In the genomic region with DNA sequence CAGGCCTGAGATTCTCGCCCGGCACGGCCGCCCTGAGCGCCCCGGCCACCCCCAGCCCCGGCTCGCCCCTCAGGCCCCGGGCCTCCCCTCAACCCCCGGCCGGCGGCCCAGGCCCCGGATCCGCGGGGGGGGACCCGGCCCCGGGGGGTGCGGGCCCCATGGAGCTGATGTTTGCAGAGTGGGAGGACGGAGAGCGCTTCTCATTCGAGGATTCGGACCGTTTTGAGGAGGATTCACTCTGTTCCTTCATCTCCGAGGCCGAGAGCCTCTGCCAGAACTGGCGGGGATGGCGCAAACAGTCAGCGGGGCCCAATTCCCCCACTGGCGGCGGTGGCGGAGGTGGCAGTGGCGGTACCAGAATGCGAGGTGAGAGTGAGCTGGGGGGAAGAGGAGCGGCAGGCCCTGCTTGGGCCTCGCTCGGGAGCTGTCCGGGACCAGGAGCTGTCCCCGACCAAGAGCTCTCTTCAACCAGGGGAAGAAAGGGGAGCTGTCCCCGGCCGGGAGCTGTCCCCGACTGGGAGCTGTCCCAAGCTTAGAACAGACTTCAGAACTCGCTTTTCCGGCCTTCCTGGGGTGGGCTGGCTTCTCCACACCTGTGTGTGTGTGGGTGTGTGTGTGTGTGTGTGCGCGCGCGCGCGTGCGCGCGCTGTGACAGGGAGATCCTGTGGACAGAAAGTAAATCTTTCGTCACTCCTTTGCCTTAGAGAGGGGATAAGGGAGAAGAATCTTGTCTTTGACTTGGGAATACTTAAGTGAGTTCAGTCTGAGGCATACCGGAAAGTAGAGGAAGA, we compare ENCODE assay signal across 8 cellular contexts. TPM values are rescaled to one million over a fixed set of nuclear protein-coding genes. Genes with fewer than 3 reads are reported as not detected.
A peak's percentile ranks its signal among the peaks of the same experiment; 100 is the strongest.
DNase-seq lines count a peak whose midpoint lies in the region; ATAC-seq, FAIRE-seq and TF ChIP-seq lines count a peak whose summit lies in the region.

No MANE protein-coding gene starts in this region.

- no peaks in the 10 kb centered on the region for H3K9me3 Mint-ChIP-seq in activated CD4-positive, alpha-beta memory T cell treated with anti-CD3 and anti-CD28 coated beads, Interleukin-2, amount 10 ng/mL, durations not matched to agents 7 days and 5 days
- no peaks in the 10 kb centered on the region for H3K9me3 Mint-ChIP-seq in naive B cell

- DNase-seq in COLO668 (lab: John Stamatoyannopoulos, UW; ENCODE audit: unreplicated experiment) (peak; percentile 29), KBM-7 (peak; percentile 55), epithelial cell of esophagus (ENCODE audit: low read depth) (peak; percentile 73), naive B cell (no peak), urothelium cell line (ENCODE audit: low spot score) (peak; percentile 32)
- peak; percentile 59 for DNase-seq in activated CD4-positive, alpha-beta memory T cell treated with anti-CD3 and anti-CD28 coated beads, Interleukin-2, amount 10 ng/mL, durations not matched to agents 7 days and 5 days

- POLR2A ChIA-PET in activated CD4-positive, alpha-beta memory T cell treated with anti-CD3 and anti-CD28 coated beads, Interleukin-2, amount 10 ng/mL, durations not matched to agents 7 days and 5 days (lab: Charles Lee): interaction anchor here (0.9 to 6.3 kb wide), 14 partner anchors 8 to 291 kb away, joined by 3 to 73 read pairs (median 7); a partner anchor contains a TSS

- H3K27me3 Mint-ChIP-seq in activated CD4-positive, alpha-beta memory T cell treated with anti-CD3 and anti-CD28 coated beads, Interleukin-2, amount 10 ng/mL, durations not matched to agents 7 days and 5 days: no peaks in the 10 kb centered on the region
- H3K27me3 Mint-ChIP-seq in naive B cell: no peaks in the 10 kb centered on the region

- H3K4me3 Mint-ChIP-seq in activated CD4-positive, alpha-beta memory T cell treated with anti-CD3 and anti-CD28 coated beads, Interleukin-2, amount 10 ng/mL, durations not matched to agents 7 days and 5 days: peak overlapping the region; percentile 85
- H3K4me3 Mint-ChIP-seq in naive B cell: peak overlapping the region; percentile 97 to 99 (median 99)

- H3K4me3 ChIP-seq in epithelial cell of esophagus (ENCODE audit: low read length): peak overlapping the region; percentile 88

- no peak for TF ChIP-seq CTCF in epithelial cell of esophagus (IDR thresholded peaks at IDR 0.05; ENCODE audit: insufficient read depth, low read depth, low read length, missing control alignments)

- in situ Hi-C loops in KBM-7 (cut with MboI; ENCODE audit: low pct_unique_long_range_greater_than_20kb, low sequenced_read_pairs): no loop called here

- ATAC-seq in GM21447 (IDR thresholded peaks at IDR 0.05; ENCODE audit: unreplicated experiment): peak; percentile 5
- peak; percentile 22 to 24 for ATAC-seq in naive B cell (ENCODE audit: low read depth in 2 of 2)
- no peak for ATAC-seq in HG02870 (IDR thresholded peaks at IDR 0.05; ENCODE audit: unreplicated experiment)

- CTCF ChIA-PET in activated CD4-positive, alpha-beta memory T cell treated with anti-CD3 and anti-CD28 coated beads, Interleukin-2, amount 10 ng/mL, durations not matched to agents 7 days and 5 days (lab: Charles Lee): interaction anchor here (0.6 to 9.9 kb wide), 4 partner anchors 15 to 93 kb away, joined by 3 to 92 read pairs (median 3); a partner anchor contains a TSS

- peaks cover 52% of the 10 kb centered on the region for H3K4me1 Mint-ChIP-seq in activated CD4-positive, alpha-beta memory T cell treated with anti-CD3 and anti-CD28 coated beads, Interleukin-2, amount 10 ng/mL, durations not matched to agents 7 days and 5 days
- peaks cover 33 to 42% (median 37%) of the 10 kb centered on the region in 3 donors for H3K4me1 Mint-ChIP-seq in naive B cell

- H3K36me3 Mint-ChIP-seq in activated CD4-positive, alpha-beta memory T cell treated with anti-CD3 and anti-CD28 coated beads, Interleukin-2, amount 10 ng/mL, durations not matched to agents 7 days and 5 days (ENCODE audit: low read depth): peaks cover 37% of the 10 kb centered on the region
- H3K36me3 Mint-ChIP-seq in naive B cell: peaks cover 0 to 14% of the 10 kb centered on the region in 2 donors

- peak overlapping the region; percentile 98 for H3K27ac Mint-ChIP-seq in activated CD4-positive, alpha-beta memory T cell treated with anti-CD3 and anti-CD28 coated beads, Interleukin-2, amount 10 ng/mL, durations not matched to agents 7 days and 5 days
- H3K27ac Mint-ChIP-seq in naive B cell: peak overlapping the region; percentile 96 to 99 (median 98)

- FAIRE-seq in urothelium cell line (lab: Jason Lieb, UNC): no peak

RNA-seq across cellular contexts. Expression of a gene that starts 0.5 kb away (rescaled TPM):
- 10 to 100 TPM; 88.0 to 92.2 TPM for total RNA-seq in activated CD4-positive, alpha-beta memory T cell treated with anti-CD3 and anti-CD28 coated beads, Interleukin-2, amount 10 ng/mL, durations not matched to agents 7 days and 5 days
- 10 to 100 TPM in 5 of 6 donors, 1 to 10 TPM in 1; 4.3 to 21.7 (median 15.8) TPM for polyA plus RNA-seq in naive B cell (ENCODE audit: low read depth in 6 of 6)

RNA-seq across cellular contexts. Expression of a gene that starts 4.1 kb away (rescaled TPM):
- total RNA-seq in activated CD4-positive, alpha-beta memory T cell treated with anti-CD3 and anti-CD28 coated beads, Interleukin-2, amount 10 ng/mL, durations not matched to agents 7 days and 5 days: 10 to 100 TPM; 31.4 to 34.6 TPM
- 10 to 100 TPM; 17.6 to 54.5 (median 39.6) TPM for polyA plus RNA-seq in naive B cell (ENCODE audit: low read depth in 6 of 6)

RNA-seq across cellular contexts. Expression of a gene that starts 25.5 kb away (rescaled TPM):
- 10 to 100 TPM; 58.3 to 58.4 TPM for total RNA-seq in activated CD4-positive, alpha-beta memory T cell treated with anti-CD3 and anti-CD28 coated beads, Interleukin-2, amount 10 ng/mL, durations not matched to agents 7 days and 5 days
- polyA plus RNA-seq in naive B cell (ENCODE audit: low read depth in 6 of 6): 10 to 100 TPM in 5 of 6 donors, 1 to 10 TPM in 1; 6.2 to 29.8 (median 16.4) TPM

RNA-seq across cellular contexts. Expression of a gene that starts 41.7 kb away (rescaled TPM):
- total RNA-seq in activated CD4-positive, alpha-beta memory T cell treated with anti-CD3 and anti-CD28 coated beads, Interleukin-2, amount 10 ng/mL, durations not matched to agents 7 days and 5 days: 100 to 1,000 TPM; 106 to 108 TPM
- 10 to 100 TPM; 20.3 to 39.4 (median 28.2) TPM for polyA plus RNA-seq in naive B cell (ENCODE audit: low read depth in 6 of 6)
